In genomic region chr3:52253314-52254260, GRCh38 we compare ENCODE assay signal across 8 cellular contexts. TPM values are rescaled to one million over a fixed set of nuclear protein-coding genes. Genes with fewer than 3 reads are reported as not detected.
A peak's percentile ranks its signal among the peaks of the same experiment; 100 is the strongest.
DNase-seq lines count a peak whose midpoint lies in the region; ATAC-seq, FAIRE-seq and TF ChIP-seq lines count a peak whose summit lies in the region.

No MANE protein-coding gene starts in this region.

- H3K79me1 ChIP-seq in IMR-90 (ENCODE audit: low read depth in 1 of 2, low read length in 2 of 2): peaks cover 5 to 61% of the 10 kb centered on the region in 2 experiments; a peak in 3 of 4 replicates

- H2BK15ac ChIP-seq in IMR-90 (ENCODE audit: low read depth, low read length): no peak overlapping the region

- peak overlapping the region; percentile 84 for H2AK9ac ChIP-seq in IMR-90 (replicated peaks; ENCODE audit: low read depth, low read length, poor library complexity)

- TF ChIP-seq POLR2A in IMR-90 (IDR thresholded peaks at IDR 0.05; ENCODE audit: low read depth, low read length): no peak
- no peak for TF ChIP-seq POLR2A in endothelial cell of umbilical vein (IDR thresholded peaks at IDR 0.05; ENCODE audit: low read depth, low read length)

- H4K5ac ChIP-seq in IMR-90 (ENCODE audit: low read depth, low read length): no peak overlapping the region

- H2AFZ ChIP-seq in IMR-90 (replicated peaks; ENCODE audit: low read length, poor library complexity): peak overlapping the region; percentile 58
- H2AFZ ChIP-seq in endothelial cell of umbilical vein (ENCODE audit: low read depth, low read length): no peak overlapping the region

- H3K4me1 ChIP-seq in IMR-90 (ENCODE audit: control insufficient read depth, insufficient read depth, low read length): 0 out of 2 replicates have a peak, but pooled peaks cover 2% of the 10 kb centered on the region
- peaks cover 5% of the 10 kb centered on the region for H3K4me1 ChIP-seq in endothelial cell of umbilical vein (ENCODE audit: control insufficient read depth, extremely low read depth, insufficient read depth, low read length)
- H3K4me1 ChIP-seq in rectal smooth muscle tissue (ENCODE audit: control insufficient read depth, insufficient read depth, low read length): no peaks in the 10 kb centered on the region

- peaks cover 67% of the 10 kb centered on the region for H3K36me3 ChIP-seq in IMR-90 (ENCODE audit: control insufficient read depth, insufficient read depth, low read length)
- H3K36me3 ChIP-seq in endothelial cell of umbilical vein (ENCODE audit: control insufficient read depth in 2 of 2, extremely low read depth in 1 of 2, insufficient read depth in 2 of 2, low read length in 2 of 2): peaks cover 26 to 54% of the 10 kb centered on the region in 2 experiments
- peaks cover 31% of the 10 kb centered on the region for H3K36me3 ChIP-seq in rectal smooth muscle tissue (ENCODE audit: control insufficient read depth, insufficient read depth, low read length)

- no peak overlapping the region for H3K4me2 ChIP-seq in IMR-90 (ENCODE audit: low read depth, low read length)
- no peak overlapping the region for H3K4me2 ChIP-seq in endothelial cell of umbilical vein (ENCODE audit: insufficient read depth, low read length)

- FAIRE-seq in endothelial cell of umbilical vein (lab: Jason Lieb, UNC): no peak

- 87% methylated on average over 4 of the region's 11 CpGs; no CpG with 5 or more reads in 1 of the 2 experiments for WGBS in IMR-90 (ENCODE audit: extremely low coverage in 2 of 2, insufficient read length in 1 of 2), 2 experiments

- no TSS peak for BruUV-seq in IMR-90 (replicated peaks; lab: Mats Ljungman, UMichigan)
- BruUV-seq in endothelial cell of umbilical vein (replicated peaks; lab: Mats Ljungman, UMichigan): no TSS peak

- H3K27me3 ChIP-seq in IMR-90 (ENCODE audit: control insufficient read depth, insufficient read depth, low read length) (no peaks in the 10 kb centered on the region), endothelial cell of umbilical vein (ENCODE audit: control insufficient read depth in 2 of 2, insufficient read depth in 2 of 2, low read length in 2 of 2) (no peaks in the 10 kb centered on the region), rectal smooth muscle tissue (ENCODE audit: control insufficient read depth, insufficient read depth, low read length) (no peaks in the 10 kb centered on the region)

- DNase-seq in CD1c-positive myeloid dendritic cell (ENCODE audit: extremely low spot score): peak; percentile 96
- DNase-seq in IMR-90: no peak
- peak; percentile 81 to 85 for DNase-seq in activated CD4-positive, alpha-beta T cell treated with anti-CD3 and anti-CD28 coated beads, Interleukin-2, amount 50 U/mL, for 4 hours
- peak; percentile 22 for DNase-seq in endothelial cell of umbilical vein (ENCODE audit: low read depth, low spot score)
- DNase-seq in DMS153 (lab: John Stamatoyannopoulos, UW): no peak
- no peak for DNase-seq in NCI-H82 (lab: John Stamatoyannopoulos, UW)

- H2BK5ac ChIP-seq in IMR-90 (ENCODE audit: low read depth, low read length, poor library complexity, severe bottlenecking): no peak overlapping the region

- H3K23ac ChIP-seq in IMR-90 (ENCODE audit: low read depth, low read length): no peak overlapping the region

- POLR2A ChIA-PET in IMR-90 (lab: Charles Lee; ENCODE audit: unreplicated experiment): interaction anchor here (0.6 to 0.7 kb wide), 2 partner anchors 13 to 68 kb away, joined by 5 to 8 read pairs; no protein-coding TSS in a partner anchor
- POLR2A ChIA-PET in endothelial cell of umbilical vein (lab: Charles Lee): no interaction called here

- H3K9me1 ChIP-seq in IMR-90 (ENCODE audit: insufficient read depth, low read length) (peaks cover 13% of the 10 kb centered on the region; the same call in 1 of the 2 replicates), endothelial cell of umbilical vein (replicated peaks; ENCODE audit: control insufficient read depth, extremely low read depth, insufficient read depth, low read length) (no peaks in the 10 kb centered on the region)

- H4K91ac ChIP-seq in IMR-90 (ENCODE audit: insufficient read depth, low read depth, low read length): no peak overlapping the region

- in situ Hi-C loops in IMR-90 (cut with MboI; ENCODE audit: low sequenced_read_pairs): no loop called here

- no peak overlapping the region for H3K56ac ChIP-seq in IMR-90 (ENCODE audit: extremely low read depth, insufficient read depth, low read length)

- peaks cover 28% of the 10 kb centered on the region for H3K79me2 ChIP-seq in endothelial cell of umbilical vein (ENCODE audit: control insufficient read depth, insufficient read depth, low read length)

- intact Hi-C loops in IMR-90 (cut with micrococcal nuclease) (loop anchor here (2.0 kb wide), 1 partner anchor 15 kb away; no protein-coding TSS in a partner anchor), endothelial cell of umbilical vein (cut with micrococcal nuclease) (no loop called here)

- dilution Hi-C loops in IMR-90 (cut with HindIII; ENCODE audit: low sequenced_read_pairs, unreplicated experiment) (no loop called here), endothelial cell of umbilical vein (cut with MboI; ENCODE audit: extremely low pct_ligation_motif_present, low sequenced_read_pairs) (no loop called here)

- TF ChIP-seq CTCF in IMR-90 (conservative IDR thresholded peaks at IDR 0.05; ENCODE audit: low read depth, low read length): no peak
- no peak for TF ChIP-seq CTCF in endothelial cell of umbilical vein (IDR thresholded peaks at IDR 0.05; ENCODE audit: extremely low read depth in 1 of 2, insufficient read depth in 1 of 2, low read depth in 1 of 2, low read length in 2 of 2)

- peak; percentile 87 for ATAC-seq in GM21423 (IDR thresholded peaks at IDR 0.05; ENCODE audit: unreplicated experiment)
- ATAC-seq in IMR-90 (ENCODE audit: low read depth): no peak

- no peak overlapping the region for H3K9ac ChIP-seq in IMR-90 (ENCODE audit: low read depth, low read length)
- H3K9ac ChIP-seq in endothelial cell of umbilical vein (replicated peaks; ENCODE audit: extremely low read depth, insufficient read depth, low read length): no peak overlapping the region
- H3K9ac ChIP-seq in rectal smooth muscle tissue (ENCODE audit: low read length): no peak overlapping the region

- no peak for TF ChIP-seq RAD21 in IMR-90 (IDR thresholded peaks at IDR 0.05; ENCODE audit: low read length)

- H3K27ac ChIP-seq in IMR-90 (ENCODE audit: insufficient read depth, low read length) (no peak overlapping the region), endothelial cell of umbilical vein (ENCODE audit: insufficient read depth, low read depth, low read length) (no peak overlapping the region), rectal smooth muscle tissue (ENCODE audit: low read depth, low read length) (peak overlapping the region; percentile 38)

- no peak overlapping the region for H3K14ac ChIP-seq in IMR-90 (replicated peaks; ENCODE audit: low read depth, low read length)

- no peak overlapping the region for H3K18ac ChIP-seq in IMR-90 (ENCODE audit: low read depth, low read length)

- H4K20me1 ChIP-seq in IMR-90 (ENCODE audit: insufficient read depth, low read length): peaks cover 35% of the 10 kb centered on the region
- no peaks in the 10 kb centered on the region for H4K20me1 ChIP-seq in endothelial cell of umbilical vein (replicated peaks; ENCODE audit: control insufficient read depth, extremely low read depth, insufficient read depth, low read length)

- no peak overlapping the region for H2BK20ac ChIP-seq in IMR-90 (ENCODE audit: low read depth, low read length)

- H3K4ac ChIP-seq in IMR-90 (ENCODE audit: low read depth, low read length): no peak overlapping the region

- CTCF ChIA-PET in IMR-90 (lab: Yijun Ruan, JAX) (no interaction called here), endothelial cell of umbilical vein (lab: Charles Lee) (interaction anchor here (1.2 to 2.1 kb wide), 5 partner anchors 13 to 82 kb away, joined by 3 to 8 read pairs (median 4); no protein-coding TSS in a partner anchor)

- no peak overlapping the region for H2AK5ac ChIP-seq in IMR-90 (ENCODE audit: low read depth, low read length)

- H2BK120ac ChIP-seq in IMR-90 (ENCODE audit: low read depth, low read length): no peak overlapping the region

- H3K4me3 ChIP-seq in IMR-90 (ENCODE audit: insufficient read depth, low read depth, low read length) (no peak overlapping the region), endothelial cell of umbilical vein (replicated peaks in 1 of 3; ENCODE audit: insufficient read depth in 1 of 3, low read depth in 1 of 3, low read length in 3 of 3) (no peak overlapping the region), rectal smooth muscle tissue (ENCODE audit: low read length) (no peak overlapping the region)

- H3K9me3 ChIP-seq in IMR-90 (ENCODE audit: control insufficient read depth, insufficient read depth, low read length): no peaks in the 10 kb centered on the region
- H3K9me3 ChIP-seq in endothelial cell of umbilical vein (replicated peaks; ENCODE audit: control insufficient read depth, insufficient read depth, low read length): no peaks in the 10 kb centered on the region

- H4K8ac ChIP-seq in IMR-90 (ENCODE audit: low read depth in 2 of 2, low read length in 2 of 2): no peak overlapping the region

RNA-seq across cellular contexts. Expression of gene PPM1M, which starts 8.0 kb away (rescaled TPM):
- total RNA-seq in IMR-90 (2012; rRNA removed): 12.2 and 13.1 TPM in 2 replicates
- polyA plus RNA-seq in IMR-90 (2012; rRNA removed): 15.4 and 18.1 TPM in 2 replicates
- polyA plus RNA-seq in IMR-90 (2012; cell fraction: cytosol; rRNA removed): 12.1 and 14.9 TPM in 2 replicates
- polyA plus RNA-seq in IMR-90 (2012; cell fraction: nucleus; rRNA removed; ENCODE audit: low replicate concordance): 51.7 and 53.1 TPM in 2 replicates
- 13.0 and 13.7 TPM in 2 replicates for total RNA-seq in endothelial cell of umbilical vein
- polyA plus RNA-seq in endothelial cell of umbilical vein: 17.5 and 19.4 TPM in 2 replicates
- polyA plus RNA-seq in endothelial cell of umbilical vein (2011; cell fraction: cytosol; rRNA removed): 17.0 and 18.8 TPM in 2 replicates
- polyA plus RNA-seq in endothelial cell of umbilical vein (2011; cell fraction: nucleus; rRNA removed): 41.2 and 45.2 TPM in 2 replicates
- 12.7 and 17.3 TPM in 2 replicates for polyA plus RNA-seq in endothelial cell of umbilical vein (2012)
- polyA minus RNA-seq in endothelial cell of umbilical vein: 19.9 and 21.2 TPM in 2 replicates
- polyA minus RNA-seq in endothelial cell of umbilical vein (2011; cell fraction: cytosol; rRNA and poly(A)+ RNA removed): 4.9 TPM
- polyA minus RNA-seq in endothelial cell of umbilical vein (2011; cell fraction: nucleus; rRNA and poly(A)+ RNA removed): 5.7 and 6.5 TPM in 2 replicates

RNA-seq across cellular contexts. Expression of gene TWF2, which starts 14.6 kb away (rescaled TPM):
- total RNA-seq in IMR-90 (2012; rRNA removed) (105 and 111 TPM in 2 replicates), endothelial cell of umbilical vein (82.6 and 82.9 TPM in 2 replicates)
- polyA plus RNA-seq in IMR-90 (2012; rRNA removed) (145 and 158 TPM in 2 replicates), endothelial cell of umbilical vein (134 and 156 TPM in 2 replicates)
- polyA plus RNA-seq in IMR-90 (2012; cell fraction: cytosol; rRNA removed): 165 and 194 TPM in 2 replicates
- 62.0 and 123 TPM in 2 replicates for polyA plus RNA-seq in IMR-90 (2012; cell fraction: nucleus; rRNA removed; ENCODE audit: low replicate concordance)
- 139 and 157 TPM in 2 replicates for polyA plus RNA-seq in endothelial cell of umbilical vein (2011; cell fraction: cytosol; rRNA removed)
- polyA plus RNA-seq in endothelial cell of umbilical vein (2011; cell fraction: nucleus; rRNA removed): 60.1 and 64.9 TPM in 2 replicates
- 67.6 and 80.8 TPM in 2 replicates for polyA plus RNA-seq in endothelial cell of umbilical vein (2012)
- polyA minus RNA-seq in endothelial cell of umbilical vein: 58.5 and 59.4 TPM in 2 replicates
- polyA minus RNA-seq in endothelial cell of umbilical vein (2011; cell fraction: cytosol; rRNA and poly(A)+ RNA removed): 37.1 TPM
- 11.3 and 17.6 TPM in 2 replicates for polyA minus RNA-seq in endothelial cell of umbilical vein (2011; cell fraction: nucleus; rRNA and poly(A)+ RNA removed)

RNA-seq across cellular contexts. Expression of gene WDR82, which starts 24.9 kb away (rescaled TPM):
- total RNA-seq in IMR-90 (2012; rRNA removed): 65.3 and 68.1 TPM in 2 replicates
- polyA plus RNA-seq in IMR-90 (2012; rRNA removed): 30.9 and 38.1 TPM in 2 replicates
- polyA plus RNA-seq in IMR-90 (2012; cell fraction: cytosol; rRNA removed): 11.6 and 13.7 TPM in 2 replicates
- polyA plus RNA-seq in IMR-90 (2012; cell fraction: nucleus; rRNA removed; ENCODE audit: low replicate concordance): 4.1 and 16.9 TPM in 2 replicates
- 71.3 and 71.8 TPM in 2 replicates for total RNA-seq in endothelial cell of umbilical vein
- 30.7 and 39.9 TPM in 2 replicates for polyA plus RNA-seq in endothelial cell of umbilical vein
- 47.1 and 47.5 TPM in 2 replicates for polyA plus RNA-seq in endothelial cell of umbilical vein (2011; cell fraction: cytosol; rRNA removed)
- polyA plus RNA-seq in endothelial cell of umbilical vein (2011; cell fraction: nucleus; rRNA removed): 23.6 and 27.9 TPM in 2 replicates
- polyA plus RNA-seq in endothelial cell of umbilical vein (2012): 53.4 and 68.6 TPM in 2 replicates
- 90.5 and 93.4 TPM in 2 replicates for polyA minus RNA-seq in endothelial cell of umbilical vein
- 39.2 TPM for polyA minus RNA-seq in endothelial cell of umbilical vein (2011; cell fraction: cytosol; rRNA and poly(A)+ RNA removed)
- polyA minus RNA-seq in endothelial cell of umbilical vein (2011; cell fraction: nucleus; rRNA and poly(A)+ RNA removed): 27.0 and 37.1 TPM in 2 replicates

RNA-seq across cellular contexts. Expression of gene TLR9, which starts 28.1 kb away (rescaled TPM):
- not detected in 2 replicates for total RNA-seq in IMR-90 (2012; rRNA removed)
- 0.03 TPM in 1 of 2 replicates, not detected in the other for polyA plus RNA-seq in IMR-90 (2012; rRNA removed)
- 0.01 TPM in 1 of 2 replicates, not detected in the other for polyA plus RNA-seq in IMR-90 (2012; cell fraction: cytosol; rRNA removed)
- polyA plus RNA-seq in IMR-90 (2012; cell fraction: nucleus; rRNA removed; ENCODE audit: low replicate concordance): 0.15 TPM in 2 replicates
- 0.07 TPM in 1 of 2 replicates, not detected in the other for total RNA-seq in endothelial cell of umbilical vein
- polyA plus RNA-seq in endothelial cell of umbilical vein: 0.11 TPM in 1 of 2 replicates, not detected in the other
- 0.03 TPM in 1 of 2 replicates, not detected in the other for polyA plus RNA-seq in endothelial cell of umbilical vein (2011; cell fraction: cytosol; rRNA removed)
- 0.17 and 0.18 TPM in 2 replicates for polyA plus RNA-seq in endothelial cell of umbilical vein (2011; cell fraction: nucleus; rRNA removed)
- not detected in 2 replicates for polyA plus RNA-seq in endothelial cell of umbilical vein (2012)
- polyA minus RNA-seq in endothelial cell of umbilical vein: not detected in 2 replicates
- not detected for polyA minus RNA-seq in endothelial cell of umbilical vein (2011; cell fraction: cytosol; rRNA and poly(A)+ RNA removed)
- not detected in 2 replicates for polyA minus RNA-seq in endothelial cell of umbilical vein (2011; cell fraction: nucleus; rRNA and poly(A)+ RNA removed)

RNA-seq across cellular contexts. Expression of gene GLYCTK, which starts 34.0 kb away (rescaled TPM):
- 6.4 and 6.8 TPM in 2 replicates for total RNA-seq in IMR-90 (2012; rRNA removed)
- 13.9 and 15.6 TPM in 2 replicates for polyA plus RNA-seq in IMR-90 (2012; rRNA removed)
- polyA plus RNA-seq in IMR-90 (2012; cell fraction: cytosol; rRNA removed): 5.2 and 10.8 TPM in 2 replicates
- 29.1 and 86.5 TPM in 2 replicates for polyA plus RNA-seq in IMR-90 (2012; cell fraction: nucleus; rRNA removed; ENCODE audit: low replicate concordance)
- total RNA-seq in endothelial cell of umbilical vein: 20.9 and 24.1 TPM in 2 replicates
- 35.4 and 43.6 TPM in 2 replicates for polyA plus RNA-seq in endothelial cell of umbilical vein
- polyA plus RNA-seq in endothelial cell of umbilical vein (2011; cell fraction: cytosol; rRNA removed): 17.4 and 25.7 TPM in 2 replicates
- polyA plus RNA-seq in endothelial cell of umbilical vein (2011; cell fraction: nucleus; rRNA removed): 77.4 and 78.4 TPM in 2 replicates
- 8.9 and 10.4 TPM in 2 replicates for polyA plus RNA-seq in endothelial cell of umbilical vein (2012)
- polyA minus RNA-seq in endothelial cell of umbilical vein: 24.2 and 29.7 TPM in 2 replicates
- 5.3 TPM for polyA minus RNA-seq in endothelial cell of umbilical vein (2011; cell fraction: cytosol; rRNA and poly(A)+ RNA removed)
- polyA minus RNA-seq in endothelial cell of umbilical vein (2011; cell fraction: nucleus; rRNA and poly(A)+ RNA removed): 29.3 and 39.2 TPM in 2 replicates

Comparison
In these comparisons a context has a peak if more than half of its experiments do, and no peak if none do; other contexts are left out.
1. DNase-seq: peak in CD1c-positive myeloid dendritic cell (single experiment), activated CD4-positive, alpha-beta T cell treated with anti-CD3 and anti-CD28 coated beads, Interleukin-2, amount 50 U/mL, for 4 hours (2 of 2) and endothelial cell of umbilical vein (single experiment); none in IMR-90 (single experiment), DMS153 (single experiment) and NCI-H82 (single experiment).